Comparison of ENCODE assay signal across 1 cellular context in the genomic region with DNA sequence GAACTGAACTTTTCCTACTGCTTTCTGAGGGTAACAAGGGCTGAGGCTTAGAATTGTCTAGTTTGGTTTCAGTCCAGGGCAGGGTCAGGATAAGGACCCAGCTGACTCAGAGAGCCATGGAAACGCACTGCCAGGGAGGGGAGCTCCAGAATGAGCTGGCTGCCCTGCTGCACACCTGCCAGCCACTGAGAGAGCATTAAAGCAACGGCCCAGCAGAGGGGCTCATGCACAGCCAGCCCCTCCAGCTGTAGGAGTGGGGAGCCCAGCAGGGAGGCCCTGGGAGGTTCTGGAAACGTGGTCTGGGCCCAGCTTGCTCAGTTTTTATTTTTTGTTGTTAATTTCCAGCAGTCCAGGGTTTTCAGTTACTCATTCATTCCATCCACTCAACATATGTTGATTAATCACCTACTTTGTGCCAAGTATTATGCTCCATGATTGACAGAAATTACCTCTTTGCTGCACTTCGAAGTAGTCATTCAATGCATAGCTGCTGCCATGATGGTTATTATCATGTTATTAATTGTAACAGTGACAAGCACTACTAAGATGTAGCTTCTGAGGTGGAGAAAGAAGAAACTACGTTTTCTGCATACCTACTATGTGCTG.
TF ChIP-seq lines count a peak whose summit lies in the region.

No MANE protein-coding gene starts in this region.

TF ChIP-seq in IMR-90, 13 proteins besides CTCF, POLR2A, EP300 and RAD21 (continued from another document):
- no peak for TF ChIP-seq SMC3 (IDR thresholded peaks at IDR 0.05; ENCODE audit: low read depth, low read length)
- no peak for TF ChIP-seq NFE2L2 (IDR thresholded peaks at IDR 0.05; ENCODE audit: low read depth, low read length)
- TF ChIP-seq, protein P1, sequence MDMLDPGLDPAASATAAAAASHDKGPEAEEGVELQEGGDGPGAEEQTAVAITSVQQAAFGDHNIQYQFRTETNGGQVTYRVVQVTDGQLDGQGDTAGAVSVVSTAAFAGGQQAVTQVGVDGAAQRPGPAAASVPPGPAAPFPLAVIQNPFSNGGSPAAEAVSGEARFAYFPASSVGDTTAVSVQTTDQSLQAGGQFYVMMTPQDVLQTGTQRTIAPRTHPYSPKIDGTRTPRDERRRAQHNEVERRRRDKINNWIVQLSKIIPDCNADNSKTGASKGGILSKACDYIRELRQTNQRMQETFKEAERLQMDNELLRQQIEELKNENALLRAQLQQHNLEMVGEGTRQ (IDR thresholded peaks at IDR 0.05; ENCODE audit: low read depth, low read length) = no peak
- TF ChIP-seq MXI1 (IDR thresholded peaks at IDR 0.05; ENCODE audit: borderline replicate concordance, low read depth, low read length) = no peak
- TF ChIP-seq, protein P2, sequence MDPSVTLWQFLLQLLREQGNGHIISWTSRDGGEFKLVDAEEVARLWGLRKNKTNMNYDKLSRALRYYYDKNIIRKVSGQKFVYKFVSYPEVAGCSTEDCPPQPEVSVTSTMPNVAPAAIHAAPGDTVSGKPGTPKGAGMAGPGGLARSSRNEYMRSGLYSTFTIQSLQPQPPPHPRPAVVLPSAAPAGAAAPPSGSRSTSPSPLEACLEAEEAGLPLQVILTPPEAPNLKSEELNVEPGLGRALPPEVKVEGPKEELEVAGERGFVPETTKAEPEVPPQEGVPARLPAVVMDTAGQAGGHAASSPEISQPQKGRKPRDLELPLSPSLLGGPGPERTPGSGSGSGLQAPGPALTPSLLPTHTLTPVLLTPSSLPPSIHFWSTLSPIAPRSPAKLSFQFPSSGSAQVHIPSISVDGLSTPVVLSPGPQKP (IDR thresholded peaks at IDR 0.05; ENCODE audit: borderline replicate concordance, low read depth, low read length) = no peak
- no peak for TF ChIP-seq CHD1 (IDR thresholded peaks at IDR 0.05; ENCODE audit: low read depth, low read length)
- no peak for TF ChIP-seq FOS (IDR thresholded peaks at IDR 0.05; ENCODE audit: low read depth, low read length)
- no peak for TF ChIP-seq MAZ (IDR thresholded peaks at IDR 0.05; ENCODE audit: borderline replicate concordance, low read depth, low read length)
- no peak for TF ChIP-seq RFX5 (IDR thresholded peaks at IDR 0.05; ENCODE audit: low read depth, low read length)
- TF ChIP-seq CEBPB (IDR thresholded peaks at IDR 0.05; ENCODE audit: low read depth, low read length) = no peak
- TF ChIP-seq RCOR1 (IDR thresholded peaks at IDR 0.05; ENCODE audit: insufficient replicate concordance, low read length) = no peak
